1 cellular context compared by ENCODE assay signal in genomic region chr11:61967177-61967923, GRCh38.
TF ChIP-seq lines count a peak whose summit lies in the region.

FTH1 (minus strand) TSS chr11:61967634; CDS start chr11:61967425, 209 bp downstream.

TF ChIP-seq in K562, 482 proteins besides CTCF, POLR2A, EP300 and RAD21 (continued from another document and continues in another):
- TF ChIP-seq ZNF830 (CRISPR knock-in tag; IDR thresholded peaks at IDR 0.05): 0 out of 2 replicates have a peak, but pooled peaks have one; percentile 44
- TF ChIP-seq KAT2B (IDR thresholded peaks at IDR 0.05; ENCODE audit: low read depth, low read length): no peak
- peak; percentile 94 for TF ChIP-seq VEZF1 (CRISPR knock-in tag; IDR thresholded peaks at IDR 0.05)
- TF ChIP-seq FOXP4 (CRISPR knock-in tag; IDR thresholded peaks at IDR 0.05; ENCODE audit: borderline replicate concordance): 0 out of 2 replicates have a peak, but pooled peaks have one; percentile 2
- TF ChIP-seq, protein P1, sequence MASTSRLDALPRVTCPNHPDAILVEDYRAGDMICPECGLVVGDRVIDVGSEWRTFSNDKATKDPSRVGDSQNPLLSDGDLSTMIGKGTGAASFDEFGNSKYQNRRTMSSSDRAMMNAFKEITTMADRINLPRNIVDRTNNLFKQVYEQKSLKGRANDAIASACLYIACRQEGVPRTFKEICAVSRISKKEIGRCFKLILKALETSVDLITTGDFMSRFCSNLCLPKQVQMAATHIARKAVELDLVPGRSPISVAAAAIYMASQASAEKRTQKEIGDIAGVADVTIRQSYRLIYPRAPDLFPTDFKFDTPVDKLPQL (IDR thresholded peaks at IDR 0.05; ENCODE audit: extremely low read depth, insufficient read length): peak; percentile 73
- TF ChIP-seq ETV1 (tag; conservative IDR thresholded peaks at IDR 0.05; ENCODE audit: low read depth): peak; percentile 34; the same call in 1 of the 2 replicates
- TF ChIP-seq TAF9B (IDR thresholded peaks at IDR 0.05; ENCODE audit: partially characterized antibody): peak; percentile 72
- TF ChIP-seq JUND (IDR thresholded peaks at IDR 0.05; ENCODE audit: borderline replicate concordance, low read depth, low read length): peak; percentile 63
- TF ChIP-seq JUND (tag; IDR thresholded peaks at IDR 0.05; ENCODE audit: borderline replicate concordance, low read depth, low read length): no peak
- TF ChIP-seq ELF1 (tag; IDR thresholded peaks at IDR 0.05): peak; percentile 82
- TF ChIP-seq CHD2 (IDR thresholded peaks at IDR 0.05; ENCODE audit: low read depth, low read length): peak; percentile 67; the same call in 1 of the 2 replicates
- peak; percentile 75 for TF ChIP-seq GATAD2B (IDR thresholded peaks at IDR 0.05; ENCODE audit: borderline replicate concordance)
- TF ChIP-seq STAG1 (CRISPR knock-in tag; IDR thresholded peaks at IDR 0.05; ENCODE audit: borderline replicate concordance): peak; percentile 33; the same call in 1 of the 2 replicates
- peak in 1 of 2 experiments; percentile 49; a peak in 2 of 4 replicates for TF ChIP-seq NRF1 (conservative IDR thresholded peaks at IDR 0.05 in 1 of 2, IDR thresholded peaks at IDR 0.05 in 1 of 2)
- TF ChIP-seq ILF3 (IDR thresholded peaks at IDR 0.05; ENCODE audit: borderline replicate concordance): 0 out of 2 replicates have a peak, but pooled peaks have one; percentile 59
- peak; percentile 98 for TF ChIP-seq RBM22 (IDR thresholded peaks at IDR 0.05; ENCODE audit: low read depth, low read length, poor library complexity, severe bottlenecking)
- TF ChIP-seq GTF2F1 (IDR thresholded peaks at IDR 0.05; ENCODE audit: low read depth, low read length): peak; percentile 90
- TF ChIP-seq KDM5B (IDR thresholded peaks at IDR 0.05; ENCODE audit: insufficient replicate concordance, low read depth, low read length): peak; percentile 95
- TF ChIP-seq POLR2B (IDR thresholded peaks at IDR 0.05; ENCODE audit: low read depth, partially characterized antibody): peak; percentile 98
- TF ChIP-seq CGGBP1 (CRISPR knock-in tag; IDR thresholded peaks at IDR 0.05): peak; percentile 61
- no peak for TF ChIP-seq SAFB (IDR thresholded peaks at IDR 0.05; ENCODE audit: borderline replicate concordance, low read depth, low read length)
- TF ChIP-seq, protein P2, sequence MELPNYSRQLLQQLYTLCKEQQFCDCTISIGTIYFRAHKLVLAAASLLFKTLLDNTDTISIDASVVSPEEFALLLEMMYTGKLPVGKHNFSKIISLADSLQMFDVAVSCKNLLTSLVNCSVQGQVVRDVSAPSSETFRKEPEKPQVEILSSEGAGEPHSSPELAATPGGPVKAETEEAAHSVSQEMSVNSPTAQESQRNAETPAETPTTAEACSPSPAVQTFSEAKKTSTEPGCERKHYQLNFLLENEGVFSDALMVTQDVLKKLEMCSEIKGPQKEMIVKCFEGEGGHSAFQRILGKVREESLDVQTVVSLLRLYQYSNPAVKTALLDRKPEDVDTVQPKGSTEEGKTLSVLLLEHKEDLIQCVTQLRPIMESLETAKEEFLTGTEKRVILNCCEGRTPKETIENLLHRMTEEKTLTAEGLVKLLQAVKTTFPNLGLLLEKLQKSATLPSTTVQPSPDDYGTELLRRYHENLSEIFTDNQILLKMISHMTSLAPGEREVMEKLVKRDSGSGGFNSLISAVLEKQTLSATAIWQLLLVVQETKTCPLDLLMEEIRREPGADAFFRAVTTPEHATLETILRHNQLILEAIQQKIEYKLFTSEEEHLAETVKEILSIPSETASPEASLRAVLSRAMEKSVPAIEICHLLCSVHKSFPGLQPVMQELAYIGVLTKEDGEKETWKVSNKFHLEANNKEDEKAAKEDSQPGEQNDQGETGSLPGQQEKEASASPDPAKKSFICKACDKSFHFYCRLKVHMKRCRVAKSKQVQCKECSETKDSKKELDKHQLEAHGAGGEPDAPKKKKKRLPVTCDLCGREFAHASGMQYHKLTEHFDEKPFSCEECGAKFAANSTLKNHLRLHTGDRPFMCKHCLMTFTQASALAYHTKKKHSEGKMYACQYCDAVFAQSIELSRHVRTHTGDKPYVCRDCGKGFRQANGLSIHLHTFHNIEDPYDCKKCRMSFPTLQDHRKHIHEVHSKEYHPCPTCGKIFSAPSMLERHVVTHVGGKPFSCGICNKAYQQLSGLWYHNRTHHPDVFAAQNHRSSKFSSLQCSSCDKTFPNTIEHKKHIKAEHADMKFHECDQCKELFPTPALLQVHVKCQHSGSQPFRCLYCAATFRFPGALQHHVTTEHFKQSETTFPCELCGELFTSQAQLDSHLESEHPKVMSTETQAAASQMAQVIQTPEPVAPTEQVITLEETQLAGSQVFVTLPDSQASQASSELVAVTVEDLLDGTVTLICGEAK (IDR thresholded peaks at IDR 0.05): peak; percentile 51
- TF ChIP-seq, protein P2 (CRISPR knock-in tag; IDR thresholded peaks at IDR 0.05): no peak
- TF ChIP-seq, protein P3, sequence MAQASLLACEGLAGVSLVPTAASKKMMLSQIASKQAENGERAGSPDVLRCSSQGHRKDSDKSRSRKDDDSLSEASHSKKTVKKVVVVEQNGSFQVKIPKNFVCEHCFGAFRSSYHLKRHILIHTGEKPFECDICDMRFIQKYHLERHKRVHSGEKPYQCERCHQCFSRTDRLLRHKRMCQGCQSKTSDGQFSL (CRISPR knock-in tag; IDR thresholded peaks at IDR 0.05): peak; percentile 87
- TF ChIP-seq, protein P3 (tag; IDR thresholded peaks at IDR 0.05): no peak; a peak in 1 of 4 replicates
- TF ChIP-seq, protein P4, sequence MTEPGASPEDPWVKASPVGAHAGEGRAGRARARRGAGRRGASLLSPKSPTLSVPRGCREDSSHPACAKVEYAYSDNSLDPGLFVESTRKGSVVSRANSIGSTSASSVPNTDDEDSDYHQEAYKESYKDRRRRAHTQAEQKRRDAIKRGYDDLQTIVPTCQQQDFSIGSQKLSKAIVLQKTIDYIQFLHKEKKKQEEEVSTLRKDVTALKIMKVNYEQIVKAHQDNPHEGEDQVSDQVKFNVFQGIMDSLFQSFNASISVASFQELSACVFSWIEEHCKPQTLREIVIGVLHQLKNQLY (CRISPR knock-in tag; conservative IDR thresholded peaks at IDR 0.05): peak in 1 of 2 experiments; percentile 51; a peak in 1 of 4 replicates
- TF ChIP-seq ZNF282 (CRISPR knock-in tag; IDR thresholded peaks at IDR 0.05): peak; percentile 93; the same call in 1 of the 2 replicates
- TF ChIP-seq NR3C1 (CRISPR knock-in tag; IDR thresholded peaks at IDR 0.05): peak; percentile 51; the same call in 1 of the 2 replicates
- 0 out of 2 replicates have a peak, but pooled peaks have one; percentile 35 for TF ChIP-seq KLF13 (tag; IDR thresholded peaks at IDR 0.05; ENCODE audit: borderline replicate concordance, low read depth)
- TF ChIP-seq E2F6 (IDR thresholded peaks at IDR 0.05; ENCODE audit: borderline replicate concordance in 1 of 2, extremely low read depth in 1 of 2, insufficient read depth in 1 of 2, insufficient read length in 1 of 2, low read depth in 1 of 2, low read length in 1 of 2, poor library complexity in 1 of 2, severe bottlenecking in 1 of 2): peak in 1 of 2 experiments; percentile 44
- TF ChIP-seq BRCA1 (IDR thresholded peaks at IDR 0.05): no peak
- 0 out of 2 replicates have a peak, but pooled peaks have one; percentile 61 for TF ChIP-seq BRCA1 (CRISPR knock-in tag; IDR thresholded peaks at IDR 0.05)
- peak; percentile 98 for TF ChIP-seq FIP1L1 (IDR thresholded peaks at IDR 0.05; ENCODE audit: low read depth, low read length, poor library complexity, severe bottlenecking)
- TF ChIP-seq RB1 (IDR thresholded peaks at IDR 0.05; ENCODE audit: low read depth): peak; percentile 87
- no peak for TF ChIP-seq SMARCE1 (IDR thresholded peaks at IDR 0.05)
- peak; percentile 71; the same call in 1 of the 2 replicates for TF ChIP-seq ZNF263 (CRISPR knock-in tag; IDR thresholded peaks at IDR 0.05; ENCODE audit: borderline replicate concordance)
- peak; percentile 94 for TF ChIP-seq PCBP1 (IDR thresholded peaks at IDR 0.05; ENCODE audit: low read depth, low read length, poor library complexity, severe bottlenecking)
- no peak for TF ChIP-seq SMC3 (conservative IDR thresholded peaks at IDR 0.05; ENCODE audit: insufficient read depth, low read depth, low read length)
- peak; percentile 55; the same call in 1 of the 2 replicates for TF ChIP-seq ESRRA (IDR thresholded peaks at IDR 0.05; ENCODE audit: borderline replicate concordance, low read depth)
- peak; percentile 96 for TF ChIP-seq THAP12 (CRISPR knock-in tag; IDR thresholded peaks at IDR 0.05)
